ENCODE assay signal across 9 cellular contexts in genomic region chr18:38611036-38611964, GRCh38.
DNase-seq lines count a peak whose midpoint lies in the region; ATAC-seq lines count a peak whose summit lies in the region.
"Had no signal": no experiment of that assay in that cellular context is flagged by ENCODE, and none has a peak within 500 bp of the region (broad histone marks: within the 10 kb centered on the region; RNA-seq: fewer than 3 reads in every experiment).

No MANE protein-coding gene starts in this region.

- CTCF ChIA-PET in activated CD8-positive, alpha-beta memory T cell treated with anti-CD3 and anti-CD28 coated beads, Interleukin-2, amount 10 ng/mL, durations not matched to agents 7 days and 5 days (lab: Charles Lee): no interaction called here

- H3K27me3 Mint-ChIP-seq in activated CD8-positive, alpha-beta memory T cell treated with anti-CD3 and anti-CD28 coated beads, Interleukin-2, amount 10 ng/mL, durations not matched to agents 7 days and 5 days: no peaks in the 10 kb centered on the region

- H3K9me3 Mint-ChIP-seq in activated CD8-positive, alpha-beta memory T cell treated with anti-CD3 and anti-CD28 coated beads, Interleukin-2, amount 10 ng/mL, durations not matched to agents 7 days and 5 days (ENCODE audit: low read depth): peaks cover 3% of the 10 kb centered on the region

- no peaks in the 10 kb centered on the region for H3K36me3 Mint-ChIP-seq in activated CD8-positive, alpha-beta memory T cell treated with anti-CD3 and anti-CD28 coated beads, Interleukin-2, amount 10 ng/mL, durations not matched to agents 7 days and 5 days

- ATAC-seq in GM21737 (IDR thresholded peaks at IDR 0.05; ENCODE audit: unreplicated experiment): peak; percentile 90
- ATAC-seq in HG03520 (IDR thresholded peaks at IDR 0.05; ENCODE audit: unreplicated experiment): peak; percentile 80
- no peak for ATAC-seq in activated CD8-positive, alpha-beta memory T cell treated with anti-CD3 and anti-CD28 coated beads, Interleukin-2, amount 10 ng/mL, durations not matched to agents 7 days and 5 days

- H3K4me1 Mint-ChIP-seq in activated CD8-positive, alpha-beta memory T cell treated with anti-CD3 and anti-CD28 coated beads, Interleukin-2, amount 10 ng/mL, durations not matched to agents 7 days and 5 days: no peaks in the 10 kb centered on the region

- peak; percentile 46 for DNase-seq in activated CD8-positive, alpha-beta memory T cell treated with anti-CD3 and anti-CD28 coated beads, Interleukin-2, amount 50 U/mL, for 48 hours
- DNase-seq in activated CD8-positive, alpha-beta memory T cell treated with anti-CD3 and anti-CD28 coated beads, Interleukin-2, amount 50 U/mL, for 4 hours: no peak
- peak; percentile 7 for DNase-seq in stimulated activated CD4-positive, alpha-beta T cell treated with anti-CD3 and anti-CD28 coated beads, Interleukin-4, amount 100 ng/mL, for 24 hours
- no peak for DNase-seq in activated CD8-positive, alpha-beta memory T cell treated with anti-CD3 and anti-CD28 coated beads, Interleukin-2, amount 10 ng/mL, durations not matched to agents 7 days and 5 days
- DNase-seq in SKM-1 (lab: John Stamatoyannopoulos, UW; ENCODE audit: unreplicated experiment) (no peak), middle frontal gyrus (ENCODE audit: extremely low spot score, low spot score) (no peak)
- DNase-seq: activated gamma-delta T cell had no signal

- no peak overlapping the region for H3K4me3 Mint-ChIP-seq in activated CD8-positive, alpha-beta memory T cell treated with anti-CD3 and anti-CD28 coated beads, Interleukin-2, amount 10 ng/mL, durations not matched to agents 7 days and 5 days

- H3K27ac Mint-ChIP-seq in activated CD8-positive, alpha-beta memory T cell treated with anti-CD3 and anti-CD28 coated beads, Interleukin-2, amount 10 ng/mL, durations not matched to agents 7 days and 5 days: no peak overlapping the region

Comparison
In these comparisons a context has a peak if more than half of its experiments do, and no peak if none do; other contexts are left out.
1. DNase-seq: peak in activated CD8-positive, alpha-beta memory T cell treated with anti-CD3 and anti-CD28 coated beads, Interleukin-2, amount 50 U/mL, for 48 hours (single experiment) and stimulated activated CD4-positive, alpha-beta T cell treated with anti-CD3 and anti-CD28 coated beads, Interleukin-4, amount 100 ng/mL, for 24 hours (single experiment); none in activated CD8-positive, alpha-beta memory T cell treated with anti-CD3 and anti-CD28 coated beads, Interleukin-2, amount 50 U/mL, for 4 hours (single experiment), activated CD8-positive, alpha-beta memory T cell treated with anti-CD3 and anti-CD28 coated beads, Interleukin-2, amount 10 ng/mL, durations not matched to agents 7 days and 5 days (single experiment), SKM-1 (single experiment) and middle frontal gyrus (single experiment).